Comparison of ENCODE assay signal across 1 cellular context in the genomic region with DNA sequence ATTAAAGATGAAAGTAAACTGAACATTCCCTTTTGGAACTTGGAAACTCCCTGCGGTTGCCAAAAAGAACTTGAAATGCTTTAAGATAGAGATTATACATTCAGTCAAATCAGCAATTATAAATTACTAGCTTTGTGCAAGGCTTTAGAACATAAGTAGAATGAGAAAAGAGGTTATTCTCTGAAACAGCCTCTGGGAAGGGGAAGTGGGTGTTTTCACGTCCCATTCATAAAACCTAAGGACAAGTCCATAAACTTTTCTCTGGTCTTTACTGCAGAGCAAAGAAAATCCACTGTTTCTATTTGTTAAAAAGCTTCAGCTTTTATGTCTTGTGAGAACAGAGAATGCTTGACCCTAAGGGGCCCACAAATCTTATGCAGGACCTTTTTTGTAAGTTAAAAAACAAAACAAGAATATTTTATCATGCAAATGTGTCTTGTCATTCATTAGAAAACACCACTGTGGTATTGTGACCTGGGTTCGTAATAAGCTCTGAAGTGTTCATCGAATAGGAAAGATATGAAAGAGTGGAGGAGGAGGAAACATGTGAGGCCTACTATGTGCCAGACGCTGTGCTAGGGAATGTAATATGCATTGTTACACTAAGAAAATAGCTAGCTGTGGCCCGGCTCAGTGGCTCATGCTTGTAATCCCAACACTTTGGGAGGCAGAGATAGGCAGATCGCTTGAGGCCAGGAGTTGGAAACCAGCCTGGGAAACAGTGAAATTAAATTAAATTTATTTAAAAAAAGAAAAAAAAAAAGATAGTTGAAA.
TF ChIP-seq lines count a peak whose summit lies in the region.

No MANE protein-coding gene starts in this region.

TF ChIP-seq in GM23338, 12 proteins besides CTCF, POLR2A, EP300 and RAD21 (continued from another document):
- TF ChIP-seq EZH2phosphoT487 (IDR thresholded peaks at IDR 0.05; ENCODE audit: unreplicated experiment): no peak
